Comparison of ENCODE assay signal across 26 cellular contexts in genomic region chr7:5448378-5449042, GRCh38. TPM values are rescaled to one million over a fixed set of nuclear protein-coding genes. Genes with fewer than 3 reads are reported as not detected.
A peak's percentile ranks its signal among the peaks of the same experiment; 100 is the strongest.
DNase-seq lines count a peak whose midpoint lies in the region; TF ChIP-seq lines count a peak whose summit lies in the region.
"Had no signal": no experiment of that assay in that cellular context is flagged by ENCODE, and none has a peak within 500 bp of the region (broad histone marks: within the 10 kb centered on the region; RNA-seq: fewer than 3 reads in every experiment).

No MANE protein-coding gene starts in this region.

- intact Hi-C loops in testis (cut with DNase I; ENCODE audit: low total_unique reads) = no loop called here

- H3K4me3 ChIP-seq in HUES64 (ENCODE audit: low read length) = no peak overlapping the region
- no peak overlapping the region for H3K4me3 ChIP-seq in ectodermal cell (ENCODE audit: insufficient read depth, low read depth, low read length)
- no peak overlapping the region for H3K4me3 ChIP-seq in testis
- H3K4me3 ChIP-seq: SJCRH30, suprapubic skin had no signal

- peaks cover 23% of the 10 kb centered on the region for H3K4me1 Mint-ChIP-seq in mesothelial cell of epicardium
- H3K4me1 Mint-ChIP-seq: activated CD4-positive, alpha-beta T cell treated with anti-CD3 and anti-CD28 coated beads for 36 hours; activated naive CD4-positive, alpha-beta T cell treated with anti-CD3 and anti-CD28 coated beads, Interleukin-2, amount 10 ng/mL, durations not matched to agents 7 days and 5 days had no signal

- H3K9ac ChIP-seq in HUES64 (ENCODE audit: low read depth, low read length) = no peak overlapping the region
- H3K9ac ChIP-seq: KMS-11, parathyroid adenoma had no signal

- H3K27ac Mint-ChIP-seq in mesothelial cell of epicardium = peak overlapping the region; percentile 71
- H3K27ac Mint-ChIP-seq: activated CD4-positive, alpha-beta T cell treated with anti-CD3 and anti-CD28 coated beads for 36 hours; activated naive CD4-positive, alpha-beta T cell treated with anti-CD3 and anti-CD28 coated beads, Interleukin-2, amount 10 ng/mL, durations not matched to agents 7 days and 5 days; CD14-positive monocyte; HFFc6; naive B cell had no signal

- no peaks in the 10 kb centered on the region for H3K27me3 Mint-ChIP-seq in mesothelial cell of epicardium (ENCODE audit: low read depth)

- no peak for TF ChIP-seq POLR2A in testis (IDR thresholded peaks at IDR 0.05)

- TF ChIP-seq CTCF in mesothelial cell of epicardium (IDR thresholded peaks at IDR 0.05; ENCODE audit: unreplicated experiment) (no peak), testis (IDR thresholded peaks at IDR 0.05) (no peak)

- WGBS in HUES64 = 43% methylated on average over 15 of the region's 15 CpGs
- WGBS in ectodermal cell, 2 experiments = 36% methylated on average over 15 of the region's 15 CpGs
- 76 to 78% methylated on average over 13 to 15 of the region's 15 CpGs for WGBS in testis, 2 donors

- H3K27me3 ChIP-seq in HUES64 (ENCODE audit: insufficient read depth, low read length) = no peaks in the 10 kb centered on the region
- no peaks in the 10 kb centered on the region for H3K27me3 ChIP-seq in ectodermal cell (ENCODE audit: control insufficient read depth, insufficient read depth, low read length, poor library complexity, severe bottlenecking)
- H3K27me3 ChIP-seq in testis = no peaks in the 10 kb centered on the region
- H3K27me3 ChIP-seq: SJCRH30, suprapubic skin had no signal

- H3K36me3 ChIP-seq in HUES64 (ENCODE audit: insufficient read depth, low read length) = no peaks in the 10 kb centered on the region
- H3K36me3 ChIP-seq in ectodermal cell (ENCODE audit: control insufficient read depth, insufficient read depth, low read length) = no peaks in the 10 kb centered on the region
- no peaks in the 10 kb centered on the region for H3K36me3 ChIP-seq in testis (ENCODE audit: low read depth, missing control alignments)
- H3K36me3 ChIP-seq: SJCRH30, suprapubic skin had no signal

- H3K27ac ChIP-seq in HUES64 (ENCODE audit: low read depth, low read length) (peak overlapping the region; percentile 24; the same call in 1 of the 2 replicates), ectodermal cell (ENCODE audit: insufficient read depth, low read depth, low read length, poor library complexity, severe bottlenecking) (peak overlapping the region; percentile 16), testis (no peak overlapping the region)
- H3K27ac ChIP-seq: KMS-11, parathyroid adenoma, SJCRH30, suprapubic skin had no signal

- H3K4me1 ChIP-seq in HUES64 (ENCODE audit: insufficient read depth, low read length) = no peaks in the 10 kb centered on the region
- H3K4me1 ChIP-seq in ectodermal cell (ENCODE audit: control insufficient read depth, insufficient read depth, low read length) = peaks cover 8% of the 10 kb centered on the region
- H3K4me1 ChIP-seq in testis = peaks cover 8% of the 10 kb centered on the region

- no peaks in the 10 kb centered on the region for H3K9me3 ChIP-seq in HUES64 (ENCODE audit: insufficient read depth, low read depth, low read length)
- no peaks in the 10 kb centered on the region for H3K9me3 ChIP-seq in ectodermal cell (ENCODE audit: control insufficient read depth, low read length)
- no peaks in the 10 kb centered on the region for H3K9me3 ChIP-seq in testis
- H3K9me3 ChIP-seq: SJCRH30, suprapubic skin had no signal

- H3K36me3 Mint-ChIP-seq in mesothelial cell of epicardium = peaks cover 5% of the 10 kb centered on the region
- H3K36me3 Mint-ChIP-seq: activated naive CD4-positive, alpha-beta T cell treated with anti-CD3 and anti-CD28 coated beads, Interleukin-2, amount 10 ng/mL, durations not matched to agents 7 days and 5 days; CD14-positive monocyte; naive B cell had no signal

- H3K9me3 Mint-ChIP-seq in mesothelial cell of epicardium = no peaks in the 10 kb centered on the region
- H3K9me3 Mint-ChIP-seq: activated naive CD4-positive, alpha-beta T cell treated with anti-CD3 and anti-CD28 coated beads, Interleukin-2, amount 10 ng/mL, durations not matched to agents 7 days and 5 days; activated T-cell treated with anti-CD3 and anti-CD28 coated beads, Interleukin-2, amount 50 U/mL, for 4 hours; HFFc6; naive B cell had no signal

- DNase-seq in ELF-1 (ENCODE audit: low read depth, low spot score) (peak; percentile 67), mesothelial cell of epicardium (ENCODE audit: low spot score in 2 of 2, unreplicated experiment in 2 of 2) (no peak), testis (no peak), NCI-H128 (lab: John Stamatoyannopoulos, UW; ENCODE audit: unreplicated experiment) (no peak)
- no peak for DNase-seq in activated naive CD4-positive, alpha-beta T cell (lab: John Stamatoyannopoulos, UW)
- DNase-seq in stimulated activated naive CD4-positive, alpha-beta T cell (lab: John Stamatoyannopoulos, UW) = no peak
- DNase-seq: activated CD4-positive, alpha-beta T cell treated with anti-CD3 and anti-CD28 coated beads for 36 hours; activated naive CD4-positive, alpha-beta T cell treated with anti-CD3 and anti-CD28 coated beads, Interleukin-2, amount 10 ng/mL, durations not matched to agents 7 days and 5 days; activated T-cell treated with anti-CD3 and anti-CD28 coated beads, Interleukin-2, amount 50 U/mL, for 4 hours; cerebellar nuclear complex; foreskin melanocyte; HFFc6; hypothalamus; MV-4-11; naive B cell; NCI-H187 treated with DMSO at 0.1 percent for 48 hours; NCI-H2227 treated with DMSO at 0.1 percent for 48 hours; NCI-H774; PC-3; SJCRH30 had no signal

- H3K4me3 Mint-ChIP-seq in mesothelial cell of epicardium = no peak overlapping the region
- H3K4me3 Mint-ChIP-seq: activated CD4-positive, alpha-beta T cell treated with anti-CD3 and anti-CD28 coated beads for 36 hours; activated naive CD4-positive, alpha-beta T cell treated with anti-CD3 and anti-CD28 coated beads, Interleukin-2, amount 10 ng/mL, durations not matched to agents 7 days and 5 days; activated T-cell treated with anti-CD3 and anti-CD28 coated beads, Interleukin-2, amount 50 U/mL, for 4 hours; CD14-positive monocyte; HFFc6; naive B cell had no signal

RNA-seq across cellular contexts. Expression of gene TNRC18, which starts 24.9 kb away (rescaled TPM):
- 15.9 TPM for polyA plus RNA-seq in HUES64 (2013, experiment 1 of 2)
- polyA plus RNA-seq in HUES64 (2013, experiment 2 of 2) = 20.0 TPM
- 40.8 TPM for polyA plus RNA-seq in ectodermal cell (2013, experiment 1 of 4)
- 52.6 TPM for polyA plus RNA-seq in ectodermal cell (2013, experiment 2 of 4)
- 32.8 TPM for polyA plus RNA-seq in ectodermal cell (2013, experiment 3 of 4)
- 34.4 TPM for polyA plus RNA-seq in ectodermal cell (2013, experiment 4 of 4)
- 151 to 171 TPM (median 166 TPM) in 3 replicates for total RNA-seq in mesothelial cell of epicardium
- 100 to 1,000 TPM; 117 to 128 TPM for total RNA-seq in testis
- polyA plus RNA-seq in testis (ENCODE audit: insufficient read depth, low read depth, low replicate concordance) = 56.2 TPM

Comparison
In these comparisons a context has a peak if more than half of its experiments do, and no peak if none do; other contexts are left out.
1. H3K27ac ChIP-seq: peak in HUES64 (single experiment) and ectodermal cell (single experiment); none in testis (0 of 2).